27 cellular contexts compared by ENCODE assay signal in genomic region chr2:25409468-25409867, GRCh38.
A peak's percentile ranks its signal among the peaks of the same experiment; 100 is the strongest.
DNase-seq lines count a peak whose midpoint lies in the region; ATAC-seq and TF ChIP-seq lines count a peak whose summit lies in the region.
"Had no signal": no experiment of that assay in that cellular context is flagged by ENCODE, and none has a peak within 500 bp of the region (broad histone marks: within the 10 kb centered on the region; RNA-seq: fewer than 3 reads in every experiment).

No MANE protein-coding gene starts in this region.

- no peaks in the 10 kb centered on the region for H3K4me1 ChIP-seq in mucosa of descending colon (ENCODE audit: low read depth)
- H3K4me1 ChIP-seq: ascending aorta, gastroesophageal sphincter had no signal

- intact Hi-C loops in mucosa of descending colon (cut with DNase I, micrococcal nuclease), result no loop called here

- no peak overlapping the region for H3K4me3 ChIP-seq in mucosa of descending colon
- H3K4me3 ChIP-seq: ascending aorta, gastroesophageal sphincter, MG63, skin epidermis, testis had no signal

- no peaks in the 10 kb centered on the region for H3K36me3 ChIP-seq in mucosa of descending colon (ENCODE audit: low read depth)
- H3K36me3 ChIP-seq: ascending aorta, gastroesophageal sphincter, MG63 had no signal

- peak; percentile 35 for DNase-seq in SIG-M5 treated with dmso at 0.1 percent for 504 hours (lab: John Stamatoyannopoulos, UW; ENCODE audit: unreplicated experiment)
- DNase-seq in SIG-M5 (lab: John Stamatoyannopoulos, UW), result no peak
- peak; percentile 17 to 28 for DNase-seq in Kasumi-1 (lab: John Stamatoyannopoulos, UW)
- peak; percentile 51 for DNase-seq in SKM-1 treated with dmso at 0.1 percent for 144 hours (lab: John Stamatoyannopoulos, UW; ENCODE audit: unreplicated experiment)
- DNase-seq in mucosa of descending colon, result no peak
- no peak for DNase-seq in NCI-H524 (lab: John Stamatoyannopoulos, UW)
- DNase-seq in AG08395 (ENCODE audit: low spot score), result no peak
- DNase-seq: activated CD4-positive, alpha-beta T cell treated with anti-CD3 and anti-CD28 coated beads for 36 hours; activated CD8-positive, alpha-beta memory T cell treated with anti-CD3 and anti-CD28 coated beads for 24 hours; activated effector memory CD4-positive, alpha-beta T cell treated with anti-CD3 and anti-CD28 coated beads, Interleukin-2, amount 50 U/mL, for 16 hours; activated naive CD8-positive, alpha-beta T cell treated with anti-CD3 and anti-CD28 coated beads, Interleukin-2, amount 10 ng/mL, durations not matched to agents 7 days and 5 days; activated T-cell treated with anti-CD3 and anti-CD28 coated beads, Interleukin-2, amount 50 U/mL, for 1 hour; CD8-positive, alpha-beta T cell; hypothalamus; KG1; mesendoderm; MG63; NCI-H1417 treated with DMSO at 0.1 percent for 48 hours; NCI-H2081 treated with DMSO at 0.1 percent for 48 hours; NCI-H226; stimulated activated naive CD4-positive, alpha-beta T cell treated with Interleukin-2 at 50 U/mL for 16 hours; T-helper 2 cell; testis had no signal

- ATAC-seq in mucosa of descending colon, result peak; percentile 58
- ATAC-seq in GM21423 (IDR thresholded peaks at IDR 0.05; ENCODE audit: unreplicated experiment), result no peak
- ATAC-seq: activated CD4-positive, alpha-beta T cell treated with anti-CD3 and anti-CD28 coated beads for 36 hours; CD8-positive, alpha-beta T cell; gastroesophageal sphincter had no signal

- H3K9me3 ChIP-seq in mucosa of descending colon, result no peaks in the 10 kb centered on the region
- H3K9me3 ChIP-seq: ascending aorta, gastroesophageal sphincter, MG63, testis had no signal

- TF ChIP-seq CTCF in mucosa of descending colon (IDR thresholded peaks at IDR 0.05), result no peak

Comparison
In these comparisons a context has a peak if more than half of its experiments do, and no peak if none do; other contexts are left out.
1. DNase-seq: peak in SIG-M5 treated with dmso at 0.1 percent for 504 hours (single experiment), Kasumi-1 (2 of 2) and SKM-1 treated with dmso at 0.1 percent for 144 hours (single experiment); none in SIG-M5 (single experiment), mucosa of descending colon (0 of 3), NCI-H524 (0 of 2) and AG08395 (single experiment).